ENCODE assay signal across 27 cellular contexts in genomic region chr2:171952276-171952675, GRCh38.
"Had no signal": no experiment of that assay in that cellular context is flagged by ENCODE, and none has a peak within 500 bp of the region (broad histone marks: within the 10 kb centered on the region; RNA-seq: fewer than 3 reads in every experiment).

No MANE protein-coding gene starts in this region.

- H3K27me3 Mint-ChIP-seq: stimulated activated naive B cell treated with anti-CD40 and anti-IgM and Interleukin-4, amounts not matched to agents 10 μg/mL and 1 μg/mL and 100 μg/mL, for 72 hours; stimulated activated naive CD8-positive, alpha-beta T cell treated with anti-CD3 and anti-CD28 coated beads, Interleukin-15, Interleukin-2, amounts not matched to agents 100 ng/mL and 50 ng/mL, for 24 hours had no signal

- H3K9me3 ChIP-seq: neutrophil, pancreas, prostate gland, right lobe of liver, sigmoid colon, stomach, thoracic aorta, thyroid gland, tibial nerve, upper lobe of left lung, vagina had no signal

- H3K4me3 ChIP-seq: pancreas, prostate gland, right lobe of liver, sigmoid colon, stomach, thoracic aorta, thyroid gland, tibial nerve, upper lobe of left lung, vagina had no signal

- H3K27ac Mint-ChIP-seq: natural killer cell; nephron progenitor cell; stimulated activated effector memory CD8-positive, alpha-beta T cell treated with anti-CD3 and anti-CD28 coated beads, Interleukin-12 subunit alpha, Interleukin-12 subunit beta, amount 100 ng/mL, for 72 hours; stimulated activated naive B cell treated with anti-CD40 and anti-IgM and Interleukin-4, amounts not matched to agents 10 μg/mL and 1 μg/mL and 100 μg/mL, for 72 hours; stimulated activated naive CD8-positive, alpha-beta T cell treated with anti-CD3 and anti-CD28 coated beads, Interleukin-15, Interleukin-2, amounts not matched to agents 100 ng/mL and 50 ng/mL, for 24 hours had no signal

- H3K4me1 ChIP-seq: pancreas, prostate gland, right lobe of liver, thyroid gland, vagina had no signal

- FAIRE-seq: pancreas, small intestine, urothelium cell line had no signal

- ATAC-seq: natural killer cell; pancreas; right cardiac atrium; right lobe of liver; stimulated activated effector memory CD8-positive, alpha-beta T cell treated with anti-CD3 and anti-CD28 coated beads, Interleukin-12 subunit alpha, Interleukin-12 subunit beta, amount 100 ng/mL, for 72 hours; stimulated activated naive B cell treated with anti-CD40 and anti-IgM and Interleukin-4, amounts not matched to agents 10 μg/mL and 1 μg/mL and 100 μg/mL, for 72 hours had no signal

- H3K27me3 ChIP-seq: neutrophil, pancreas, right lobe of liver, sigmoid colon, stomach, thyroid gland, tibial nerve, upper lobe of left lung, vagina had no signal

- DNase-seq: natural killer cell; nephron progenitor cell; nucleus accumbens; pancreas; right cardiac atrium; right lobe of liver; sigmoid colon; small intestine; stimulated activated CD4-positive, alpha-beta T cell treated with anti-CD3 and anti-CD28 coated beads, Interleukin-15, amount 100 ng/mL, for 24 hours; stimulated activated CD4-positive, alpha-beta T cell treated with anti-CD3 and anti-CD28 coated beads, Interleukin-2, amount 100 ng/mL, for 24 hours; stimulated activated CD4-positive, alpha-beta T cell treated with anti-CD3 and anti-CD28 coated beads, Interleukin-2, amount 100 ng/mL, for 48 hours; stimulated activated CD4-positive, alpha-beta T cell treated with anti-CD3 and anti-CD28 coated beads, Interleukin-4, amount 100 ng/mL, for 24 hours; stimulated activated naive B cell treated with anti-CD40 and anti-IgM and Interleukin-4, amounts not matched to agents 10 μg/mL and 1 μg/mL and 100 μg/mL, for 72 hours; stimulated activated naive CD4-positive, alpha-beta T cell treated with Interleukin-2 at 50 U/mL for 16 hours; stomach; thyroid gland; trophoblast cell; upper lobe of left lung had no signal

- H3K27ac ChIP-seq: neutrophil, pancreas, prostate gland, right lobe of liver, sigmoid colon, stomach, thoracic aorta, thyroid gland, tibial nerve, upper lobe of left lung, vagina had no signal

- H3K36me3 ChIP-seq: prostate gland, right lobe of liver, thoracic aorta, thyroid gland, vagina had no signal

- H3K36me3 Mint-ChIP-seq: natural killer cell had no signal

- H3K4me3 Mint-ChIP-seq: natural killer cell; nephron progenitor cell; neural crest cell; stimulated activated effector memory CD8-positive, alpha-beta T cell treated with anti-CD3 and anti-CD28 coated beads, Interleukin-12 subunit alpha, Interleukin-12 subunit beta, amount 100 ng/mL, for 72 hours; stimulated activated naive B cell treated with anti-CD40 and anti-IgM and Interleukin-4, amounts not matched to agents 10 μg/mL and 1 μg/mL and 100 μg/mL, for 72 hours; stimulated activated naive CD8-positive, alpha-beta T cell treated with anti-CD3 and anti-CD28 coated beads, Interleukin-15, Interleukin-2, amounts not matched to agents 100 ng/mL and 50 ng/mL, for 24 hours had no signal

- H3K4me1 Mint-ChIP-seq: nephron progenitor cell, neural crest cell had no signal

- H3K9me3 Mint-ChIP-seq: natural killer cell; nephron progenitor cell; neural crest cell; stimulated activated effector memory CD8-positive, alpha-beta T cell treated with anti-CD3 and anti-CD28 coated beads, Interleukin-12 subunit alpha, Interleukin-12 subunit beta, amount 100 ng/mL, for 72 hours; stimulated activated naive B cell treated with anti-CD40 and anti-IgM and Interleukin-4, amounts not matched to agents 10 μg/mL and 1 μg/mL and 100 μg/mL, for 72 hours; stimulated activated naive CD8-positive, alpha-beta T cell treated with anti-CD3 and anti-CD28 coated beads, Interleukin-15, Interleukin-2, amounts not matched to agents 100 ng/mL and 50 ng/mL, for 24 hours had no signal
